8 cellular contexts compared by ENCODE assay signal in the genomic region with DNA sequence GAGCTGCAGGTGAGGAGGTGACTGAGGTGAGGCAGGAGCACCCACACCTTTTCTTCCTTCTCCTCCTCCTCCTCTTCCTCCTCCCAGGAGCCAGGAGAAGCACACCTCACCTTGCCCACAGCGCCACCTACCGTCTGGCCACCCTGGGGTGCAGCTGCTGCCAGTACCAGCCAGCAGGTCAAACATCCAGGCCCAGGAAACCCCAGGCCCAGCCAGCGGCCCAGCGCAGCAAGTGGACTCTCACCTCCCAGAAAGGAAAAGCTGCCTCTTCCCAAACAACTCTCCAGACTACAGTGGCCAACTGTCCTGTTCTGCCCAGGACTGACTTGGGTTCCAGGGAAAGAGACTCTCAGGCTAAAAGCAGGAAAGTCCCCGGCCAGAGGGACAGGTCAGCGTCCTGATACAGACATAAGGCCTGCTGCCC. TPM values are rescaled to one million over a fixed set of nuclear protein-coding genes. Genes with fewer than 3 reads are reported as not detected.
A peak's percentile ranks its signal among the peaks of the same experiment; 100 is the strongest.
DNase-seq lines count a peak whose midpoint lies in the region; ATAC-seq lines count a peak whose summit lies in the region.

No MANE protein-coding gene starts in this region.

- H3K27ac Mint-ChIP-seq in activated CD4-positive, alpha-beta T cell treated with anti-CD3 and anti-CD28 coated beads, Interleukin-2, amount 10 ng/mL, durations not matched to agents 24 days and 14 days = no peak overlapping the region

- H3K36me3 Mint-ChIP-seq in activated CD4-positive, alpha-beta T cell treated with anti-CD3 and anti-CD28 coated beads, Interleukin-2, amount 10 ng/mL, durations not matched to agents 24 days and 14 days (ENCODE audit: low read depth) = no peaks in the 10 kb centered on the region

- ATAC-seq in HG03342 (IDR thresholded peaks at IDR 0.05; ENCODE audit: unreplicated experiment) = no peak

- peak; percentile 21 for DNase-seq in NCI-H1105 treated with DMSO at 0.1 percent for 48 hours (lab: John Stamatoyannopoulos, UW)
- DNase-seq in NCI-H1105 (lab: John Stamatoyannopoulos, UW) = no peak
- DNase-seq in NCI-H146 treated with DMSO at 0.1 percent for 48 hours (lab: John Stamatoyannopoulos, UW; ENCODE audit: unreplicated experiment) = peak; percentile 21
- DNase-seq in activated CD4-positive, alpha-beta T cell treated with anti-CD3 and anti-CD28 coated beads, Interleukin-2, amount 10 ng/mL, durations not matched to agents 24 days and 14 days = peak; percentile 88
- peak; percentile 16 for DNase-seq in effector CD8-positive, alpha-beta T cell (lab: John Stamatoyannopoulos, UW)
- peak; percentile 69 for DNase-seq in mucosa of gallbladder (ENCODE audit: low spot score)
- DNase-seq in superior temporal gyrus (ENCODE audit: extremely low spot score) = peak; percentile 39

- H3K4me3 Mint-ChIP-seq in activated CD4-positive, alpha-beta T cell treated with anti-CD3 and anti-CD28 coated beads, Interleukin-2, amount 10 ng/mL, durations not matched to agents 24 days and 14 days = no peak overlapping the region

- H3K9me3 Mint-ChIP-seq in activated CD4-positive, alpha-beta T cell treated with anti-CD3 and anti-CD28 coated beads, Interleukin-2, amount 10 ng/mL, durations not matched to agents 24 days and 14 days = no peaks in the 10 kb centered on the region

- H3K27me3 Mint-ChIP-seq in activated CD4-positive, alpha-beta T cell treated with anti-CD3 and anti-CD28 coated beads, Interleukin-2, amount 10 ng/mL, durations not matched to agents 24 days and 14 days = no peaks in the 10 kb centered on the region

- intact Hi-C loops in activated CD4-positive, alpha-beta T cell treated with anti-CD3 and anti-CD28 coated beads, Interleukin-2, amount 10 ng/mL, durations not matched to agents 24 days and 14 days (cut with micrococcal nuclease) = loop anchor here (5.0 kb wide), 3 partner anchors 71 to 211 kb away; partner anchors contain the start of gene RASD1

- H3K4me1 Mint-ChIP-seq in activated CD4-positive, alpha-beta T cell treated with anti-CD3 and anti-CD28 coated beads, Interleukin-2, amount 10 ng/mL, durations not matched to agents 24 days and 14 days = no peaks in the 10 kb centered on the region

RNA-seq across cellular contexts. Expression of gene PEMT, which starts 22.7 kb away (rescaled TPM):
- total RNA-seq in activated CD4-positive, alpha-beta T cell treated with anti-CD3 and anti-CD28 coated beads, Interleukin-2, amount 10 ng/mL, durations not matched to agents 24 days and 14 days = 43.6 and 45.5 TPM in 2 replicates
- total RNA-seq in mucosa of gallbladder = 18.5 TPM
